ENCODE assay signal across 14 cellular contexts in the genomic region with DNA sequence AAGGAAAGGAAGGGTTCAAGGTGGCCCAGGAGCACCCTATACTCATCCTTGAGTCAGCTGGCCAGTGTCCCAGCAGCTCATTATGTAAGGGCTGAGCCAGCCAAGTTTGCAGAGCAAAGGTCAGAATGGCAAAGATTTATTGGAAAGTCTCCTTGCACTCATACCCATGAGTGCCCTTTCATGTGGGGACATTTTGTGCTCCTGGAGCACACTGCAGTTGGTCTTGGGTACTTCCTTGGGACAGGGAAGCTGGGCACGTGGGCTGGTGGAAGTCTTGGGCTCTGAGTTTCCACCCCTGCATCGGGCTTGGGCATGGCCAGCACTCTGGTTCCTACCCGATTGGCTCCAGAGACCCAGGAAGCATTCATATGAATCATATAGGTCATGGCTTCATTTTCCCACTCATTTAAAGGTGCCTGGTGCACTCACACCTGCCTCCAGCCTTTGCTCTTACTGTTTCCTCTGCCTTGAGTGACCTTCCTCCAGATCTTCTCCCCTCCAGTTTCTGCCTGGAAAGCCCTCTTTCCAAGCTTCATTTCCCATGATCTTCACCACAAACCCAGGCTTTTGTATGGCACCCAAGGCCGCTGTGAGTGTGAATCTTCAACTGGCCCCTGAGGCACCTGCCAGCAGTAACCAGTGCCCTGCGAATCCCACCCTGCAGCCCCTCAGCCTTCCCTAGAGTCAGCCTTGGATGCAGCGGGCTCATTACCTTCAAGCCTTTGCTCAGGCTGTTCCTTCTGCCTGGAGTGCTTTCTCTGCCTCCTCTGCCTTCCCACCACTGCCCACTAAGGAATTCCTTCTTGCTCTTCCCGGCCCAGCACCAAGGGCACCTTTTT. TPM values are rescaled to one million over a fixed set of nuclear protein-coding genes. Genes with fewer than 3 reads are reported as not detected.
DNase-seq lines count a peak whose midpoint lies in the region; ATAC-seq and TF ChIP-seq lines count a peak whose summit lies in the region.
"Had no signal": no experiment of that assay in that cellular context is flagged by ENCODE, and none has a peak within 500 bp of the region (broad histone marks: within the 10 kb centered on the region; RNA-seq: fewer than 3 reads in every experiment).

No MANE protein-coding gene starts in this region.

- peak in 3 of 4 donors; percentile 20 to 83 (median 81) for ATAC-seq in psoas muscle

- H3K4me3 ChIP-seq in Peyer's patch (no peak overlapping the region), psoas muscle (no peak overlapping the region)

- peak in 1 of 2 donors; percentile 62 for TF ChIP-seq POLR2A in Peyer's patch (IDR thresholded peaks at IDR 0.05)

- H3K9me3 ChIP-seq in Peyer's patch (no peaks in the 10 kb centered on the region), psoas muscle (no peaks in the 10 kb centered on the region)

- WGBS in psoas muscle, 3 donors, result 66 to 74% (median 71%) methylated on average over 7 of the region's 7 CpGs

- no peaks in the 10 kb centered on the region for H3K27me3 ChIP-seq in Peyer's patch
- H3K27me3 ChIP-seq in psoas muscle (ENCODE audit: insufficient read depth in 3 of 3, low read length in 2 of 3), result no peaks in the 10 kb centered on the region

- no peak overlapping the region for H3K27ac Mint-ChIP-seq in immature natural killer cell
- H3K27ac Mint-ChIP-seq: activated CD4-positive, alpha-beta memory T cell treated with anti-CD3 and anti-CD28 coated beads for 36 hours; memory B cell had no signal

- DNase-seq in GM03348 (ENCODE audit: low spot score), result peak; percentile 42
- DNase-seq in Peyer's patch, result peak in 2 of 3 donors; percentile 79 to 87
- peak; percentile 33 for DNase-seq in fibroblast of gingiva (ENCODE audit: low read depth)
- DNase-seq in psoas muscle, result peak; percentile 27 to 67
- DNase-seq in NCI-H187 (lab: John Stamatoyannopoulos, UW), result no peak
- no peak for DNase-seq in NCI-H2196 treated with DMSO at 0.1 percent for 48 hours (lab: John Stamatoyannopoulos, UW; ENCODE audit: unreplicated experiment)
- no peak for DNase-seq in immature natural killer cell
- DNase-seq in stimulated activated naive CD4-positive, alpha-beta T cell (lab: John Stamatoyannopoulos, UW), result no peak
- DNase-seq: activated CD4-positive, alpha-beta memory T cell treated with anti-CD3 and anti-CD28 coated beads for 36 hours; CD4-positive, alpha-beta memory T cell; NCI-H1436 treated with DMSO at 0.1 percent for 48 hours; NK-92 treated with Interleukin-12 subunit alpha and Interleukin-12 subunit beta, amount 100 ng/mL, for 24 hours; stimulated activated naive CD4-positive, alpha-beta T cell treated with Interleukin-2 at 50 U/mL for 16 hours had no signal

- H3K4me1 Mint-ChIP-seq in immature natural killer cell, result no peaks in the 10 kb centered on the region
- H3K4me1 Mint-ChIP-seq: CD4-positive, alpha-beta memory T cell had no signal

- H3K27me3 Mint-ChIP-seq in immature natural killer cell (ENCODE audit: low read depth in 3 of 3), result peaks cover under 1 to 3% (median 1%) of the 10 kb centered on the region in 3 donors

- H3K4me1 ChIP-seq in Peyer's patch (peaks cover 0 to 86% (median 27%) of the 10 kb centered on the region in 4 donors), psoas muscle (peaks cover 29% of the 10 kb centered on the region)

- H3K27ac ChIP-seq in Peyer's patch (peak overlapping the region in 3 of 4 donors; percentile 68 to 92 (median 85)), psoas muscle (no peak overlapping the region)

- peak in 1 of 6 experiments; percentile 5 for TF ChIP-seq CTCF in Peyer's patch (IDR thresholded peaks at IDR 0.05)
- no peak for TF ChIP-seq CTCF in psoas muscle (IDR thresholded peaks at IDR 0.05)

- intact Hi-C loops in psoas muscle (cut with DNase I), result loop anchor here in 1 of 2 donors (10.0 kb wide), 1 partner anchor 1506 kb away; no protein-coding TSS in a partner anchor

- H3K36me3 ChIP-seq in Peyer's patch, result no peaks in the 10 kb centered on the region
- H3K36me3 ChIP-seq in psoas muscle (ENCODE audit: insufficient read depth in 1 of 2, low read depth in 1 of 2), result no peaks in the 10 kb centered on the region

- H3K36me3 Mint-ChIP-seq in immature natural killer cell, result peaks cover 0 to 6% (median 0%) of the 10 kb centered on the region in 3 donors
- H3K36me3 Mint-ChIP-seq: activated CD4-positive, alpha-beta memory T cell treated with anti-CD3 and anti-CD28 coated beads for 36 hours; CD4-positive, alpha-beta memory T cell; memory B cell had no signal

- no peaks in the 10 kb centered on the region for H3K9me3 Mint-ChIP-seq in immature natural killer cell
- H3K9me3 Mint-ChIP-seq: activated CD4-positive, alpha-beta memory T cell treated with anti-CD3 and anti-CD28 coated beads for 36 hours; CD4-positive, alpha-beta memory T cell; memory B cell had no signal

- no peak overlapping the region for H3K4me3 Mint-ChIP-seq in immature natural killer cell
- H3K4me3 Mint-ChIP-seq: activated CD4-positive, alpha-beta memory T cell treated with anti-CD3 and anti-CD28 coated beads for 36 hours; CD4-positive, alpha-beta memory T cell; memory B cell had no signal

RNA-seq across cellular contexts. Expression of a gene that starts 10.5 kb away (rescaled TPM):
- total RNA-seq in Peyer's patch, result 10 to 100 TPM; 36.3 to 73.1 (median 70.6) TPM
- total RNA-seq in psoas muscle, result 1 to 10 TPM; 3.2 to 8.4 (median 4.5) TPM
- 1 to 10 TPM; 3.5 to 4.9 (median 3.9) TPM for polyA plus RNA-seq in psoas muscle
- 10 to 100 TPM; 14.7 to 36.8 (median 26.1) TPM for polyA plus RNA-seq in immature natural killer cell

RNA-seq across cellular contexts. Expression of a gene that starts 20.2 kb away (rescaled TPM):
- total RNA-seq in Peyer's patch (10 to 100 TPM in 3 of 4 donors, 1 to 10 TPM in 1; 9.0 to 19.8 (median 10.8) TPM), psoas muscle (1 to 10 TPM; 5.7 to 8.8 (median 6.5) TPM)
- polyA plus RNA-seq in psoas muscle (10 to 100 TPM in 1 of 3 donors, 1 to 10 TPM in 2; 5.4 to 13.2 (median 8.1) TPM), immature natural killer cell (10 to 100 TPM; 14.2 to 29.2 (median 21.7) TPM)

Comparison
In these comparisons a context has a peak if more than half of its experiments do, and no peak if none do; other contexts are left out.
1. DNase-seq: peak in GM03348 (single experiment), Peyer's patch (2 of 3), fibroblast of gingiva (single experiment) and psoas muscle (2 of 2); none in NCI-H187 (0 of 2), NCI-H2196 treated with DMSO at 0.1 percent for 48 hours (single experiment), immature natural killer cell (0 of 3) and stimulated activated naive CD4-positive, alpha-beta T cell (0 of 6).